In the genomic region with DNA sequence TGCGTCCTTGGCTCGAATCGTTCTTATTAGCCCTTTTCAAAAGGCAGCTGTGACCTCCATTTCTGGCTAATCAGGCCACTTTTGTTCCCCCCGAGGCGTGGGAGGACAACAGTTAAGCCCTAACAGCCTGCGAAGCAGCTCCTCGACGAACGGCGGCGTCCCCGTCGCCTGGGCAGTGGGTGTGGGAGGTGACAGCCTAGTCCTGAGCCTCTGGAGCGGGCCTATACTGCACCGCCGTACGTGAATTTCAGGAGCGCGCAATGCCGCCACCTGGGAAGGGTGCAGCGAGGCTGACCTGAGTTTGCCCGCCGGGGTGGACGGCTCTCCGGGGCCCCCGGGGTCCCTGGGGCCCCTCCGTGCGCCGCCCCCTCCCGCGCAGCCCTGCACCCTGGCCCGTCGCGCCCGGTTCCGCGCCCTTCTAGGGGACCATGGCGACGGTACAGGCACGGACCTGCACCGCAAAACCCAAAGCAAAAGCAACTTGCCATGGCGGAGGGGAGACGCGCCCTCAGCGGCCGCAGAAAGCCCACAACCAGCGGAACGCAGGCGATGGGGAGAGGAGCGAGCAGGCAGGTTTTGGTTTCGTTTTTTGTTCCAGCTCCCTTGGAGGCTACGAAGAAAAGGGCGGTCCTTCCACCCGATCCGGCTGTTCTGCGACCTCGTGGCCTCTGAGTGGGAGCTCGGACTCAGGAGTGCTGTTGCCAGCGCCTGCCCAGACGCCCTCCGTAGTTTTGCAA, we compare ENCODE assay signal across 1 cellular context.
TF ChIP-seq lines count a peak whose summit lies in the region.

RBM43 (minus strand) TSS at position 624 of the 737 bp plus-strand sequence; CDS start at position 488, 136 bp downstream.

TF ChIP-seq in HepG2, 621 proteins besides CTCF, POLR2A, EP300 and RAD21 (continued from another document and continues in another):
- TF ChIP-seq, protein P1, sequence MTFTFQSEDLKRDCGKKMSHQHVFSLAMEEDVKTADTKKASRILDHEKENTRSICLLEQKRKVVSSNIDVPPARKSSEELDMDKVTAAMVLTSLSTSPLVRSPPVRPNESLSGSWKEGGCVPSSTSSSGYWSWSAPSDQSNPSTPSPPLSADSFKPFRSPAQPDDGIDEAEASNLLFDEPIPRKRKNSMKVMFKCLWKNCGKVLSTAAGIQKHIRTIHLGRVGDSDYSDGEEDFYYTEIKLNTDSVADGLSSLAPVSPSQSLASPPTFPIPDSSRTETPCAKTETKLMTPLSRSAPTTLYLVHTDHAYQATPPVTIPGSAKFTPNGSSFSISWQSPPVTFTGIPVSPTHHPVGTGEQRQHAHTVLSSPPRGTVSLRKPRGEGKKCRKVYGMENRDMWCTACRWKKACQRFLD (CRISPR knock-in tag; IDR thresholded peaks at IDR 0.05; ENCODE audit: borderline replicate concordance), result peak; percentile 62
- TF ChIP-seq MYNN (CRISPR knock-in tag; IDR thresholded peaks at IDR 0.05; ENCODE audit: low read depth) (no peak), ZNF678 (CRISPR knock-in tag; IDR thresholded peaks at IDR 0.05) (peak; percentile 84; the same call in 1 of the 2 replicates), ZFP62 (CRISPR knock-in tag; IDR thresholded peaks at IDR 0.05) (no peak; the same call in 1 of the 2 replicates), ZNF274 (CRISPR knock-in tag; IDR thresholded peaks at IDR 0.05) (peak; percentile 71), ZNF737 (CRISPR knock-in tag; IDR thresholded peaks at IDR 0.05; ENCODE audit: borderline replicate concordance) (peak; percentile 62; the same call in 1 of the 2 replicates), PCBP1 (IDR thresholded peaks at IDR 0.05; ENCODE audit: borderline replicate concordance, low read depth, low read length) (0 out of 2 replicates have a peak, but pooled peaks have one; percentile 46), ZNF574 (CRISPR knock-in tag; IDR thresholded peaks at IDR 0.05) (peak; percentile 61; the same call in 1 of the 2 replicates), ZFP36 (IDR thresholded peaks at IDR 0.05; ENCODE audit: borderline replicate concordance, low read depth, low read length, partially characterized antibody) (no peak), SMYD3 (CRISPR knock-in tag; IDR thresholded peaks at IDR 0.05) (peak; percentile 72; the same call in 1 of the 2 replicates), ZNF34 (CRISPR knock-in tag; IDR thresholded peaks at IDR 0.05; ENCODE audit: borderline replicate concordance) (0 out of 2 replicates have a peak, but pooled peaks have one; percentile 33), ZSCAN29 (CRISPR knock-in tag; conservative IDR thresholded peaks at IDR 0.05) (peak; percentile 79), TFDP1 (CRISPR knock-in tag; IDR thresholded peaks at IDR 0.05; ENCODE audit: borderline replicate concordance) (peak; percentile 65; the same call in 1 of the 2 replicates), ZNF138 (CRISPR knock-in tag; IDR thresholded peaks at IDR 0.05; ENCODE audit: low read depth) (0 out of 2 replicates have a peak, but pooled peaks have one; percentile 30), ZNF530 (CRISPR knock-in tag; IDR thresholded peaks at IDR 0.05; ENCODE audit: low read depth) (peak; percentile 63; the same call in 1 of the 2 replicates), SUZ12 (IDR thresholded peaks at IDR 0.05; ENCODE audit: low read depth, low read length) (no peak), KIAA2018 (CRISPR knock-in tag; IDR thresholded peaks at IDR 0.05; ENCODE audit: borderline replicate concordance) (0 out of 2 replicates have a peak, but pooled peaks have one; percentile 53), JUND (CRISPR knock-in tag; IDR thresholded peaks at IDR 0.05) (no peak), MAFG (CRISPR knock-in tag; IDR thresholded peaks at IDR 0.05) (no peak), KDM2A (CRISPR knock-in tag; IDR thresholded peaks at IDR 0.05; ENCODE audit: borderline replicate concordance, low read depth) (peak; percentile 50; the same call in 1 of the 2 replicates), ZBTB42 (CRISPR knock-in tag; IDR thresholded peaks at IDR 0.05) (no peak), ZSCAN21 (CRISPR knock-in tag; IDR thresholded peaks at IDR 0.05; ENCODE audit: borderline replicate concordance) (peak; percentile 65; the same call in 1 of the 2 replicates), ZNF776 (CRISPR knock-in tag; IDR thresholded peaks at IDR 0.05) (peak; percentile 57; the same call in 1 of the 2 replicates), STAT5B (CRISPR knock-in tag; IDR thresholded peaks at IDR 0.05) (no peak), ZNF24 (IDR thresholded peaks at IDR 0.05) (no peak), KLF12 (CRISPR knock-in tag; IDR thresholded peaks at IDR 0.05; ENCODE audit: borderline replicate concordance) (no peak; the same call in 1 of the 2 replicates), SAFB2 (CRISPR knock-in tag; IDR thresholded peaks at IDR 0.05; ENCODE audit: borderline replicate concordance, low read depth) (0 out of 2 replicates have a peak, but pooled peaks have one; percentile 85), TOPORS (CRISPR knock-in tag; IDR thresholded peaks at IDR 0.05) (peak; percentile 77; the same call in 1 of the 2 replicates), MXD3 (CRISPR knock-in tag; IDR thresholded peaks at IDR 0.05) (0 out of 2 replicates have a peak, but pooled peaks have one; percentile 36), POLR2G (IDR thresholded peaks at IDR 0.05; ENCODE audit: low read depth, low read length) (peak; percentile 51; the same call in 1 of the 2 replicates), ZNF430 (CRISPR knock-in tag; IDR thresholded peaks at IDR 0.05) (peak; percentile 71; the same call in 1 of the 2 replicates), ZMYM3 (CRISPR knock-in tag; IDR thresholded peaks at IDR 0.05) (peak; percentile 15; the same call in 1 of the 2 replicates), MTF2 (CRISPR knock-in tag; IDR thresholded peaks at IDR 0.05; ENCODE audit: borderline replicate concordance) (peak; percentile 93; the same call in 1 of the 2 replicates), ZNF225 (CRISPR knock-in tag; IDR thresholded peaks at IDR 0.05) (peak; percentile 84; the same call in 1 of the 2 replicates), AKAP8 (CRISPR knock-in tag; IDR thresholded peaks at IDR 0.05) (0 out of 2 replicates have a peak, but pooled peaks have one; percentile 51), ZFX (CRISPR knock-in tag; IDR thresholded peaks at IDR 0.05; ENCODE audit: low read depth) (peak; percentile 89), ZNF761 (CRISPR knock-in tag; conservative IDR thresholded peaks at IDR 0.05) (peak; percentile 90), REPIN1 (CRISPR knock-in tag; IDR thresholded peaks at IDR 0.05; ENCODE audit: borderline replicate concordance, low read depth) (peak; percentile 75; the same call in 1 of the 2 replicates)
- TF ChIP-seq, protein P2, sequence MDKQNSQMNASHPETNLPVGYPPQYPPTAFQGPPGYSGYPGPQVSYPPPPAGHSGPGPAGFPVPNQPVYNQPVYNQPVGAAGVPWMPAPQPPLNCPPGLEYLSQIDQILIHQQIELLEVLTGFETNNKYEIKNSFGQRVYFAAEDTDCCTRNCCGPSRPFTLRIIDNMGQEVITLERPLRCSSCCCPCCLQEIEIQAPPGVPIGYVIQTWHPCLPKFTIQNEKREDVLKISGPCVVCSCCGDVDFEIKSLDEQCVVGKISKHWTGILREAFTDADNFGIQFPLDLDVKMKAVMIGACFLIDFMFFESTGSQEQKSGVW (CRISPR knock-in tag; IDR thresholded peaks at IDR 0.05; ENCODE audit: borderline replicate concordance), result no peak
- TF ChIP-seq, protein P3, sequence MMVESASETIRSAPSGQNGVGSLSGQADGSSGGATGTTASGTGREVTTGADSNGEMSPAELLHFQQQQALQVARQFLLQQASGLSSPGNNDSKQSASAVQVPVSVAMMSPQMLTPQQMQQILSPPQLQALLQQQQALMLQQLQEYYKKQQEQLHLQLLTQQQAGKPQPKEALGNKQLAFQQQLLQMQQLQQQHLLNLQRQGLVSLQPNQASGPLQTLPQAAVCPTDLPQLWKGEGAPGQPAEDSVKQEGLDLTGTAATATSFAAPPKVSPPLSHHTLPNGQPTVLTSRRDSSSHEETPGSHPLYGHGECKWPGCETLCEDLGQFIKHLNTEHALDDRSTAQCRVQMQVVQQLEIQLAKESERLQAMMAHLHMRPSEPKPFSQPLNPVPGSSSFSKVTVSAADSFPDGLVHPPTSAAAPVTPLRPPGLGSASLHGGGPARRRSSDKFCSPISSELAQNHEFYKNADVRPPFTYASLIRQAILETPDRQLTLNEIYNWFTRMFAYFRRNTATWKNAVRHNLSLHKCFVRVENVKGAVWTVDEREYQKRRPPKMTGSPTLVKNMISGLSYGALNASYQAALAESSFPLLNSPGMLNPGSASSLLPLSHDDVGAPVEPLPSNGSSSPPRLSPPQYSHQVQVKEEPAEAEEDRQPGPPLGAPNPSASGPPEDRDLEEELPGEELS (CRISPR knock-in tag; IDR thresholded peaks at IDR 0.05), result peak; percentile 48
- TF ChIP-seq, protein P4, sequence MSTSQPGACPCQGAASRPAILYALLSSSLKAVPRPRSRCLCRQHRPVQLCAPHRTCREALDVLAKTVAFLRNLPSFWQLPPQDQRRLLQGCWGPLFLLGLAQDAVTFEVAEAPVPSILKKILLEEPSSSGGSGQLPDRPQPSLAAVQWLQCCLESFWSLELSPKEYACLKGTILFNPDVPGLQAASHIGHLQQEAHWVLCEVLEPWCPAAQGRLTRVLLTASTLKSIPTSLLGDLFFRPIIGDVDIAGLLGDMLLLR (CRISPR knock-in tag; IDR thresholded peaks at IDR 0.05), result peak; percentile 62; the same call in 1 of the 2 replicates
